ENCODE assay signal across 16 cellular contexts in the genomic region with DNA sequence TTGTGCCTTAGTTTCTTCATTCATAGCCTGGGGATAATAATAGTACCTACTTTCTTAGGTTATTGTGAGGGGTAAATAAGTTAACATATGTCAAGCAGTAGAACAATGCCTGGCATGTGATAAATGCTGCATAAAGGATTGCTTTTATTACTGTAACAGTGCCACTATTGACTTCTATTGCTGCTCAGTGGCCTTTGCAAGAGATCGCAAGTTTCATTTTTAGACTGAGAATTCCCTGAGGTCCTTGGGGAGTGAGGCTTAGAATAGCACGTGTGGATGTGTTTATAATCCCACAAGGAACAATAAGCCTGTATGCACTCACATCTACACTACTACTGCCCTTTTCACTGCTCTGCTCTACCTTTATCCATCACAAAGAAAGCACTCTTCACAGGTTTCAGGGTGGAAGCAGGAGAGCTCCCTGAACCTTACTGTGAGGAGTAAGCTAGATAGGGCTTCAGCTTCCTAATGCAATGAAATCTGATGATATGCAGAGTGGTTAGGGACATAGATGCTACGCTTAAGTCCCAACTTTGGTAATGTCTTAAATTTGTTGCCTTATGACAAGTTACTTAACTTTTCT.
"Had no signal": no experiment of that assay in that cellular context is flagged by ENCODE, and none has a peak within 500 bp of the region (broad histone marks: within the 10 kb centered on the region; RNA-seq: fewer than 3 reads in every experiment).

No MANE protein-coding gene starts in this region.

- DNase-seq: activated CD4-positive, alpha-beta T cell treated with anti-CD3 and anti-CD28 coated beads, Interleukin-2, amount 10 ng/mL, durations not matched to agents 24 days and 14 days; activated CD4-positive, CD25-positive, alpha-beta regulatory T cell; activated CD8-positive, alpha-beta T cell treated with anti-CD3 and anti-CD28 coated beads for 36 hours; activated naive CD4-positive, alpha-beta T cell; activated naive CD8-positive, alpha-beta T cell treated with anti-CD3 and anti-CD28 coated beads for 36 hours; activated T-cell treated with anti-CD3 and anti-CD28 coated beads, Interleukin-2, amount 50 U/mL, for 1 hour; amniotic stem cell; dermis blood vessel endothelial cell; effector memory CD8-positive, alpha-beta T cell; hippocampal formation; lower lobe of right lung; natural killer cell; pancreas; sigmoid colon; stimulated activated naive B cell treated with anti-CD40 and anti-IgM and Interleukin-4, amounts not matched to agents 10 μg/mL and 1 μg/mL and 100 μg/mL, for 72 hours had no signal

- H3K27me3 Mint-ChIP-seq: activated naive CD8-positive, alpha-beta T cell treated with anti-CD3 and anti-CD28 coated beads for 36 hours; stimulated activated naive B cell treated with anti-CD40 and anti-IgM and Interleukin-4, amounts not matched to agents 10 μg/mL and 1 μg/mL and 100 μg/mL, for 72 hours had no signal

- H3K36me3 Mint-ChIP-seq: activated naive CD8-positive, alpha-beta T cell treated with anti-CD3 and anti-CD28 coated beads for 36 hours; natural killer cell; stimulated activated naive B cell treated with anti-CD40 and anti-IgM and Interleukin-4, amounts not matched to agents 10 μg/mL and 1 μg/mL and 100 μg/mL, for 72 hours had no signal

- H3K4me3 Mint-ChIP-seq: activated CD4-positive, alpha-beta T cell treated with anti-CD3 and anti-CD28 coated beads, Interleukin-2, amount 10 ng/mL, durations not matched to agents 24 days and 14 days; activated CD8-positive, alpha-beta T cell treated with anti-CD3 and anti-CD28 coated beads for 36 hours; activated naive CD8-positive, alpha-beta T cell treated with anti-CD3 and anti-CD28 coated beads for 36 hours; activated T-helper 17 cell treated with anti-CD3 and anti-CD28 coated beads, Interleukin-2, amount 50 U/mL, for 72 hours; effector memory CD8-positive, alpha-beta T cell; natural killer cell; stimulated activated naive B cell treated with anti-CD40 and anti-IgM and Interleukin-4, amounts not matched to agents 10 μg/mL and 1 μg/mL and 100 μg/mL, for 72 hours had no signal

- H3K4me1 Mint-ChIP-seq: activated CD4-positive, alpha-beta T cell treated with anti-CD3 and anti-CD28 coated beads, Interleukin-2, amount 10 ng/mL, durations not matched to agents 24 days and 14 days; activated naive CD8-positive, alpha-beta T cell treated with anti-CD3 and anti-CD28 coated beads for 36 hours; activated T-helper 17 cell treated with anti-CD3 and anti-CD28 coated beads, Interleukin-2, amount 50 U/mL, for 72 hours had no signal

- H3K9me3 Mint-ChIP-seq: activated CD4-positive, alpha-beta T cell treated with anti-CD3 and anti-CD28 coated beads, Interleukin-2, amount 10 ng/mL, durations not matched to agents 24 days and 14 days; activated CD8-positive, alpha-beta T cell treated with anti-CD3 and anti-CD28 coated beads for 36 hours; activated naive CD8-positive, alpha-beta T cell treated with anti-CD3 and anti-CD28 coated beads for 36 hours; activated T-helper 17 cell treated with anti-CD3 and anti-CD28 coated beads, Interleukin-2, amount 50 U/mL, for 72 hours; effector memory CD8-positive, alpha-beta T cell; natural killer cell; stimulated activated naive B cell treated with anti-CD40 and anti-IgM and Interleukin-4, amounts not matched to agents 10 μg/mL and 1 μg/mL and 100 μg/mL, for 72 hours had no signal

- H3K27ac Mint-ChIP-seq: activated CD4-positive, alpha-beta T cell treated with anti-CD3 and anti-CD28 coated beads, Interleukin-2, amount 10 ng/mL, durations not matched to agents 24 days and 14 days; activated CD8-positive, alpha-beta T cell treated with anti-CD3 and anti-CD28 coated beads for 36 hours; activated naive CD8-positive, alpha-beta T cell treated with anti-CD3 and anti-CD28 coated beads for 36 hours; activated T-helper 17 cell treated with anti-CD3 and anti-CD28 coated beads, Interleukin-2, amount 50 U/mL, for 72 hours; effector memory CD8-positive, alpha-beta T cell; natural killer cell; stimulated activated naive B cell treated with anti-CD40 and anti-IgM and Interleukin-4, amounts not matched to agents 10 μg/mL and 1 μg/mL and 100 μg/mL, for 72 hours had no signal
